In genomic region chrX:15926622-15927021, GRCh38 we compare ENCODE assay signal across 3 cellular contexts.
TF ChIP-seq lines count a peak whose summit lies in the region.

No MANE protein-coding gene starts in this region.

TF ChIP-seq in GM23338, 12 proteins besides CTCF, POLR2A, EP300 and RAD21 (continued from another document):
- TF ChIP-seq REST (IDR thresholded peaks at IDR 0.05; ENCODE audit: unreplicated experiment): peak; percentile 36

TF ChIP-seq in HCT116, 20 proteins besides CTCF, POLR2A, EP300 and RAD21 (continued from another document):
- TF ChIP-seq REST (IDR thresholded peaks at IDR 0.05; ENCODE audit: low read depth): peak; percentile 4; the same call in 1 of the 2 replicates
TF ChIP-seq in HCT116: peak in this region for 1.

TF ChIP-seq in GM12878, 131 proteins besides CTCF, POLR2A, EP300 and RAD21:
- TF ChIP-seq REST (IDR thresholded peaks at IDR 0.05; ENCODE audit: low read depth, low read length) (peak; percentile 36; the same call in 1 of the 2 replicates), ZNF24 (IDR thresholded peaks at IDR 0.05) (no peak), TCF12 (IDR thresholded peaks at IDR 0.05; ENCODE audit: low read depth, low read length) (no peak), SP1 (IDR thresholded peaks at IDR 0.05; ENCODE audit: low read depth, low read length) (no peak)
